Comparison of ENCODE assay signal across 20 cellular contexts in genomic region chr17:72176516-72176851, GRCh38. TPM values are rescaled to one million over a fixed set of nuclear protein-coding genes. Genes with fewer than 3 reads are reported as not detected.
"Had no signal": no experiment of that assay in that cellular context is flagged by ENCODE, and none has a peak within 500 bp of the region (broad histone marks: within the 10 kb centered on the region; RNA-seq: fewer than 3 reads in every experiment).

No MANE protein-coding gene starts in this region.

- H3K9me3 Mint-ChIP-seq: type B pancreatic cell had no signal

- H3K4me1 Mint-ChIP-seq: immature natural killer cell, natural killer cell had no signal

- H3K27ac Mint-ChIP-seq: activated naive CD8-positive, alpha-beta T cell; immature natural killer cell; natural killer cell; type B pancreatic cell had no signal

- ATAC-seq: esophagus mucosa, natural killer cell, psoas muscle, right lobe of liver had no signal

- H3K4me1 ChIP-seq: psoas muscle, right lobe of liver had no signal

- H3K36me3 Mint-ChIP-seq: activated naive CD8-positive, alpha-beta T cell; immature natural killer cell; natural killer cell; type B pancreatic cell had no signal

- H3K27ac ChIP-seq: psoas muscle, right lobe of liver had no signal

- H3K9me3 ChIP-seq: psoas muscle, right lobe of liver had no signal

- H3K27me3 ChIP-seq: right lobe of liver had no signal

- H3K36me3 ChIP-seq: right lobe of liver had no signal

- FAIRE-seq: endometrium, TTC549 had no signal

- H3K4me3 ChIP-seq: psoas muscle, right lobe of liver had no signal

- H3K4me3 Mint-ChIP-seq: activated naive CD8-positive, alpha-beta T cell; immature natural killer cell; natural killer cell; type B pancreatic cell had no signal

- DNase-seq: activated CD4-positive, alpha-beta T cell treated with anti-CD3 and anti-CD28 coated beads, Interleukin-2, amount 50 U/mL, for 1 hour; activated CD4-positive, CD25-positive, alpha-beta regulatory T cell; activated gamma-delta T cell; activated T-cell treated with anti-CD3 and anti-CD28 coated beads, Interleukin-2, amount 50 U/mL, for 48 hours; immature natural killer cell; left cardiac atrium; natural killer cell; psoas muscle; right lobe of liver; stimulated activated CD4-positive, alpha-beta T cell treated with anti-CD3 and anti-CD28 coated beads, Interleukin-12 subunit alpha, Interleukin-12 subunit beta, amount 100 ng/mL, for 4 hours; stimulated activated naive CD4-positive, alpha-beta T cell; T-helper 2 cell had no signal

RNA-seq across cellular contexts. Expression of gene SOX9, which starts 55.7 kb away (rescaled TPM):
- total RNA-seq: dermis microvascular lymphatic vessel endothelial cell, lung microvascular endothelial cell, mononuclear cell, natural killer cell had no signal
- polyA plus RNA-seq: immature natural killer cell had no signal
